Comparison of ENCODE assay signal across 7 cellular contexts in the genomic region with DNA sequence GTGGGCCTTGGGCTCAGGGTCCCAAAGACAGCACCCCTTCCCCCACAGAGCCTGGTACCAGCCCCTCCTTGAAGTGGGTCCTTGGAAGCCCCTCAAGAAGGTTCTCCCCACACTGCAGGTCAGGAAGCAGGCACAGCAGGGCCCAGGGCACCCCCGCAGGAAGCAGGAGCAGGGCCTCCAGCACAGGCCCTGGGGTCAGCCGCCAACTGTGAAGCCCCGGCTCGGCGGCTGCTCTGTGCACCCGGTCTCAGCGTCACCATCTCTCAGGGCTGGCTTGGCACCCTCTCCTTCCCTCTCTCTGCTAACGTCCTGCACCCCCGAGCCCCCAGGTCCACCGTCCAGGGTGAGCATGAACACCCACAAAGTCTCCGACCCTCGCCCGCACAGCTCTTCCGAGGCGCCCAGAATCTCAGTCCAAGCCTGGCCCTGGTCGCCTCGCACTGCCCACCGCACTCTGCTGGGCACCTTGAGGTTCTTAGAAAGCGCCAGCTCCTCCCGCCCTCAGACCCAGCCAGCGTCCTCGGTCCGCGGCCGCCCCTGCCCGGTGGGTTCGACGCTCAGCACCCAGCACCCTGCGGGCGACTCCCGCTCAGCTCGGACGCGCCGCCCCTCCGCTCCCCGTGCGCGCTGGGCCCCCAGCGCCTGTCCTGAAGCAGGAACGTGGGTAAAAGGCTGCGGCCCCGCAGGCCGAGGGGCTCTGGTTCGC. TPM values are rescaled to one million over a fixed set of nuclear protein-coding genes. Genes with fewer than 3 reads are reported as not detected.
A peak's percentile ranks its signal among the peaks of the same experiment; 100 is the strongest.
DNase-seq lines count a peak whose midpoint lies in the region; ATAC-seq, FAIRE-seq and TF ChIP-seq lines count a peak whose summit lies in the region.

No MANE protein-coding gene starts in this region.

- peaks cover 6% of the 10 kb centered on the region for H3K36me3 Mint-ChIP-seq in activated naive CD8-positive, alpha-beta T cell treated with anti-CD3 and anti-CD28 coated beads, Interleukin-2, amount 10 ng/mL, durations not matched to agents 7 days and 5 days

- peaks cover 15% of the 10 kb centered on the region for H3K4me1 Mint-ChIP-seq in activated naive CD8-positive, alpha-beta T cell treated with anti-CD3 and anti-CD28 coated beads, Interleukin-2, amount 10 ng/mL, durations not matched to agents 7 days and 5 days

- peak overlapping the region; percentile 97 for H3K4me3 Mint-ChIP-seq in activated naive CD8-positive, alpha-beta T cell treated with anti-CD3 and anti-CD28 coated beads, Interleukin-2, amount 10 ng/mL, durations not matched to agents 7 days and 5 days

- H3K27ac Mint-ChIP-seq in activated naive CD8-positive, alpha-beta T cell treated with anti-CD3 and anti-CD28 coated beads, Interleukin-2, amount 10 ng/mL, durations not matched to agents 7 days and 5 days: peak overlapping the region; percentile 86

- no peaks in the 10 kb centered on the region for H3K27me3 Mint-ChIP-seq in activated naive CD8-positive, alpha-beta T cell treated with anti-CD3 and anti-CD28 coated beads, Interleukin-2, amount 10 ng/mL, durations not matched to agents 7 days and 5 days

- no peak for FAIRE-seq in keratinocyte (lab: Jason Lieb, UNC)

- H3K36me3 ChIP-seq in keratinocyte (ENCODE audit: control insufficient read depth in 2 of 2, extremely low read depth in 1 of 2, insufficient read depth in 2 of 2, low read length in 2 of 2): peaks cover 0 to 4% of the 10 kb centered on the region in 2 experiments

- H2AFZ ChIP-seq in keratinocyte (ENCODE audit: control insufficient read depth, low read length): no peak overlapping the region

- H3K4me2 ChIP-seq in keratinocyte (ENCODE audit: control insufficient read depth, extremely low read depth, insufficient read depth, low read depth, low read length): peak overlapping the region; percentile 78

- H3K9me3 Mint-ChIP-seq in activated naive CD8-positive, alpha-beta T cell treated with anti-CD3 and anti-CD28 coated beads, Interleukin-2, amount 10 ng/mL, durations not matched to agents 7 days and 5 days: no peaks in the 10 kb centered on the region

- peak overlapping the region; percentile 54 for H3K9ac ChIP-seq in keratinocyte (ENCODE audit: control insufficient read depth, extremely low read depth, insufficient read depth, low read length)

- dilution Hi-C loops in keratinocyte (cut with MboI; ENCODE audit: extremely low pct_ligation_motif_present, low sequenced_read_pairs): no loop called here

- peaks cover 4% of the 10 kb centered on the region for H4K20me1 ChIP-seq in keratinocyte (ENCODE audit: control insufficient read depth, extremely low read depth, insufficient read depth, low read length)

- H3K4me3 ChIP-seq in keratinocyte (ENCODE audit: control insufficient read depth in 2 of 3, extremely low read depth in 1 of 3, insufficient read depth in 2 of 3, low read depth in 1 of 3, low read length in 3 of 3): peak overlapping the region; percentile 45 to 68 (median 62)

- POLR2A ChIA-PET in activated naive CD8-positive, alpha-beta T cell treated with anti-CD3 and anti-CD28 coated beads, Interleukin-2, amount 10 ng/mL, durations not matched to agents 7 days and 5 days (lab: Charles Lee): interaction anchor here (0.6 to 6.0 kb wide), 19 partner anchors 10 to 332 kb away, joined by 3 to 118 read pairs (median 5); a partner anchor contains a TSS

- peaks cover 19% of the 10 kb centered on the region for H3K4me1 ChIP-seq in keratinocyte (ENCODE audit: control insufficient read depth, extremely low read depth, insufficient read depth, low read length)

- peak; percentile 50 for DNase-seq in HT-29 (ENCODE audit: low spot score)
- peak; percentile 59 for DNase-seq in activated naive CD8-positive, alpha-beta T cell treated with anti-CD3 and anti-CD28 coated beads, Interleukin-2, amount 10 ng/mL, durations not matched to agents 7 days and 5 days
- DNase-seq in keratinocyte (ENCODE audit: low read depth, low spot score): no peak
- DNase-seq in stimulated activated naive CD4-positive, alpha-beta T cell treated with Interleukin-2 at 50 U/mL for 16 hours (lab: John Stamatoyannopoulos, UW): peak; percentile 45
- DNase-seq in mesenteric fat pad (ENCODE audit: low spot score): no peak

- H3K9me3 ChIP-seq in keratinocyte (ENCODE audit: control insufficient read depth, low read depth, low read length): no peaks in the 10 kb centered on the region

- peaks cover 4% of the 10 kb centered on the region for H3K27me3 ChIP-seq in keratinocyte (ENCODE audit: control insufficient read depth, extremely low read depth, insufficient read depth, low read length)

- no peak for TF ChIP-seq CTCF in keratinocyte (optimal IDR thresholded peaks at IDR 0.05 in 1 of 3, IDR thresholded peaks at IDR 0.05 in 1 of 3, conservative IDR thresholded peaks at IDR 0.05 in 1 of 3; ENCODE audit: extremely low read depth in 1 of 3, insufficient read depth in 2 of 3, low read length in 3 of 3)

- no peaks in the 10 kb centered on the region for H3K79me2 ChIP-seq in keratinocyte (ENCODE audit: control insufficient read depth, insufficient read depth, low read length)

- ATAC-seq in activated naive CD8-positive, alpha-beta T cell treated with anti-CD3 and anti-CD28 coated beads, Interleukin-2, amount 10 ng/mL, durations not matched to agents 7 days and 5 days (ENCODE audit: low read depth): no peak
- ATAC-seq in HG03521 (IDR thresholded peaks at IDR 0.05; ENCODE audit: unreplicated experiment) (no peak), GM21447 (IDR thresholded peaks at IDR 0.05; ENCODE audit: unreplicated experiment) (no peak)

- H3K27ac ChIP-seq in keratinocyte (ENCODE audit: control insufficient read depth, insufficient read depth, low read length): no peak overlapping the region

- no peaks in the 10 kb centered on the region for H3K9me1 ChIP-seq in keratinocyte (ENCODE audit: control insufficient read depth, extremely low read depth, insufficient read depth, low read length)

RNA-seq across cellular contexts. Expression of a gene that starts 1.4 kb away (rescaled TPM):
- 295 and 312 TPM in 2 replicates for total RNA-seq in HT-29 (2014; rRNA removed; shearing (Covaris generic))
- 100 to 1,000 TPM; 273 to 276 TPM for total RNA-seq in activated naive CD8-positive, alpha-beta T cell treated with anti-CD3 and anti-CD28 coated beads, Interleukin-2, amount 10 ng/mL, durations not matched to agents 7 days and 5 days
- 1.8 to 3.8 TPM (median 2.4 TPM) in 3 replicates for polyA plus RNA-seq in keratinocyte
- not detected for polyA plus RNA-seq in keratinocyte (2011; ENCODE audit: low read depth)
- polyA plus RNA-seq in keratinocyte (2011; cell fraction: cytosol; rRNA removed): 0.78 and 2.4 TPM in 2 replicates
- polyA plus RNA-seq in keratinocyte (2011; cell fraction: nucleus; rRNA removed): 2.9 and 3.4 TPM in 2 replicates
- polyA plus RNA-seq in keratinocyte (2012; ENCODE audit: low replicate concordance): 2.8 and 6.5 TPM in 2 replicates
- polyA minus RNA-seq in keratinocyte: 0.67 to 8.0 TPM (median 1.0 TPM) in 3 replicates
- polyA minus RNA-seq in keratinocyte (2011; cell fraction: cytosol; rRNA and poly(A)+ RNA removed): 3.6 TPM
- polyA minus RNA-seq in keratinocyte (2011; cell fraction: nucleus; rRNA and poly(A)+ RNA removed): 1.9 and 2.0 TPM in 2 replicates
- 25.3 TPM for total RNA-seq in mesenteric fat pad

RNA-seq across cellular contexts. Expression of a gene that starts 22.2 kb away (rescaled TPM):
- 284 and 306 TPM in 2 replicates for total RNA-seq in HT-29 (2014; rRNA removed; shearing (Covaris generic))
- total RNA-seq in activated naive CD8-positive, alpha-beta T cell treated with anti-CD3 and anti-CD28 coated beads, Interleukin-2, amount 10 ng/mL, durations not matched to agents 7 days and 5 days: under 1 TPM; 0.30 to 0.45 TPM
- 125 to 245 TPM (median 127 TPM) in 3 replicates for polyA plus RNA-seq in keratinocyte
- polyA plus RNA-seq in keratinocyte (2011; ENCODE audit: low read depth): 112 TPM
- 67.9 and 176 TPM in 2 replicates for polyA plus RNA-seq in keratinocyte (2011; cell fraction: cytosol; rRNA removed)
- 163 and 226 TPM in 2 replicates for polyA plus RNA-seq in keratinocyte (2011; cell fraction: nucleus; rRNA removed)
- polyA plus RNA-seq in keratinocyte (2012; ENCODE audit: low replicate concordance): 180 and 202 TPM in 2 replicates
- 98.9 to 231 TPM (median 193 TPM) in 3 replicates for polyA minus RNA-seq in keratinocyte
- 467 TPM for polyA minus RNA-seq in keratinocyte (2011; cell fraction: cytosol; rRNA and poly(A)+ RNA removed)
- polyA minus RNA-seq in keratinocyte (2011; cell fraction: nucleus; rRNA and poly(A)+ RNA removed): 173 and 240 TPM in 2 replicates
- 1.2 TPM for total RNA-seq in mesenteric fat pad

RNA-seq across cellular contexts. Expression of a gene that starts 25.6 kb away (rescaled TPM):
- total RNA-seq in HT-29 (2014; rRNA removed; shearing (Covaris generic)): 63.7 and 94.0 TPM in 2 replicates
- total RNA-seq in activated naive CD8-positive, alpha-beta T cell treated with anti-CD3 and anti-CD28 coated beads, Interleukin-2, amount 10 ng/mL, durations not matched to agents 7 days and 5 days: 100 to 1,000 TPM; 115 to 122 TPM
- 16.1 to 40.2 TPM (median 17.7 TPM) in 3 replicates for polyA plus RNA-seq in keratinocyte
- 12.2 TPM for polyA plus RNA-seq in keratinocyte (2011; ENCODE audit: low read depth)
- polyA plus RNA-seq in keratinocyte (2011; cell fraction: cytosol; rRNA removed): 2.5 and 4.0 TPM in 2 replicates
- polyA plus RNA-seq in keratinocyte (2011; cell fraction: nucleus; rRNA removed): 143 and 201 TPM in 2 replicates
- polyA plus RNA-seq in keratinocyte (2012; ENCODE audit: low replicate concordance): 18.0 and 49.7 TPM in 2 replicates
- polyA minus RNA-seq in keratinocyte: 15.2 to 21.3 TPM (median 15.5 TPM) in 3 replicates
- polyA minus RNA-seq in keratinocyte (2011; cell fraction: cytosol; rRNA and poly(A)+ RNA removed): 5.0 TPM
- polyA minus RNA-seq in keratinocyte (2011; cell fraction: nucleus; rRNA and poly(A)+ RNA removed): 28.2 and 31.9 TPM in 2 replicates
- 1.2 TPM for total RNA-seq in mesenteric fat pad

RNA-seq across cellular contexts. Expression of a gene that starts 33.9 kb away (rescaled TPM):
- 56.6 and 63.4 TPM in 2 replicates for total RNA-seq in HT-29 (2014; rRNA removed; shearing (Covaris generic))
- total RNA-seq in activated naive CD8-positive, alpha-beta T cell treated with anti-CD3 and anti-CD28 coated beads, Interleukin-2, amount 10 ng/mL, durations not matched to agents 7 days and 5 days: 10 to 100 TPM; 27.6 to 27.8 TPM
- 21.6 to 36.7 TPM (median 31.7 TPM) in 3 replicates for polyA plus RNA-seq in keratinocyte
- polyA plus RNA-seq in keratinocyte (2011; ENCODE audit: low read depth): 15.6 TPM
- polyA plus RNA-seq in keratinocyte (2011; cell fraction: cytosol; rRNA removed): 21.5 and 31.3 TPM in 2 replicates
- polyA plus RNA-seq in keratinocyte (2011; cell fraction: nucleus; rRNA removed): 73.0 and 91.5 TPM in 2 replicates
- polyA plus RNA-seq in keratinocyte (2012; ENCODE audit: low replicate concordance): 25.4 and 36.5 TPM in 2 replicates
- 42.6 to 74.9 TPM (median 46.0 TPM) in 3 replicates for polyA minus RNA-seq in keratinocyte
- polyA minus RNA-seq in keratinocyte (2011; cell fraction: cytosol; rRNA and poly(A)+ RNA removed): 48.5 TPM
- polyA minus RNA-seq in keratinocyte (2011; cell fraction: nucleus; rRNA and poly(A)+ RNA removed): 59.6 and 60.7 TPM in 2 replicates
- 26.9 TPM for total RNA-seq in mesenteric fat pad

RNA-seq across cellular contexts. Expression of a gene that starts 46.9 kb away (rescaled TPM):
- total RNA-seq in HT-29 (2014; rRNA removed; shearing (Covaris generic)): not detected in 2 replicates
- total RNA-seq in activated naive CD8-positive, alpha-beta T cell treated with anti-CD3 and anti-CD28 coated beads, Interleukin-2, amount 10 ng/mL, durations not matched to agents 7 days and 5 days: 1 to 10 TPM; 1.1 TPM
- polyA plus RNA-seq in keratinocyte: 7.3 to 11.5 TPM (median 8.1 TPM) in 3 replicates
- polyA plus RNA-seq in keratinocyte (2011; ENCODE audit: low read depth): 2.9 TPM
- 2.2 and 8.1 TPM in 2 replicates for polyA plus RNA-seq in keratinocyte (2011; cell fraction: cytosol; rRNA removed)
- 29.2 and 46.2 TPM in 2 replicates for polyA plus RNA-seq in keratinocyte (2011; cell fraction: nucleus; rRNA removed)
- 7.4 and 13.7 TPM in 2 replicates for polyA plus RNA-seq in keratinocyte (2012; ENCODE audit: low replicate concordance)
- 2.3 to 6.2 TPM (median 2.4 TPM) in 3 replicates for polyA minus RNA-seq in keratinocyte
- polyA minus RNA-seq in keratinocyte (2011; cell fraction: cytosol; rRNA and poly(A)+ RNA removed): 10.7 TPM
- polyA minus RNA-seq in keratinocyte (2011; cell fraction: nucleus; rRNA and poly(A)+ RNA removed): 8.7 and 13.1 TPM in 2 replicates
- total RNA-seq in mesenteric fat pad: not detected

Comparison
In these comparisons a context has a peak if more than half of its experiments do, and no peak if none do; other contexts are left out.
1. DNase-seq: peak in HT-29 (single experiment), activated naive CD8-positive, alpha-beta T cell treated with anti-CD3 and anti-CD28 coated beads, Interleukin-2, amount 10 ng/mL, durations not matched to agents 7 days and 5 days (single experiment) and stimulated activated naive CD4-positive, alpha-beta T cell treated with Interleukin-2 at 50 U/mL for 16 hours (single experiment); none in keratinocyte (single experiment) and mesenteric fat pad (single experiment).
2. RNA of a gene that starts 1.4 kb away (total RNA-seq): 295 to 312 TPM in HT-29 and 273 to 276 TPM in activated naive CD8-positive, alpha-beta T cell treated with anti-CD3 and anti-CD28 coated beads, Interleukin-2, amount 10 ng/mL, durations not matched to agents 7 days and 5 days; 25.3 TPM in mesenteric fat pad (single experiment); every median in the first group is over 10 times any median in the second.
3. RNA of a gene that starts 22.2 kb away (total RNA-seq): 284 to 306 TPM in HT-29; 1.2 TPM in mesenteric fat pad (single experiment) and 0.30 to 0.45 TPM in activated naive CD8-positive, alpha-beta T cell treated with anti-CD3 and anti-CD28 coated beads, Interleukin-2, amount 10 ng/mL, durations not matched to agents 7 days and 5 days; every median in the first group is over 100 times any median in the second.
4. RNA of a gene that starts 25.6 kb away (total RNA-seq): 115 to 122 TPM in activated naive CD8-positive, alpha-beta T cell treated with anti-CD3 and anti-CD28 coated beads, Interleukin-2, amount 10 ng/mL, durations not matched to agents 7 days and 5 days and 63.7 to 94.0 TPM in HT-29; 1.2 TPM in mesenteric fat pad (single experiment); every median in the first group is over 10 times any median in the second.